ENCODE assay signal across 14 cellular contexts in genomic region chr4:15303052-15303641, GRCh38.
DNase-seq lines count a peak whose midpoint lies in the region; ATAC-seq and TF ChIP-seq lines count a peak whose summit lies in the region.
"Had no signal": no experiment of that assay in that cellular context is flagged by ENCODE, and none has a peak within 500 bp of the region (broad histone marks: within the 10 kb centered on the region; RNA-seq: fewer than 3 reads in every experiment).

No MANE protein-coding gene starts in this region.

- H3K9me2 ChIP-seq in SK-N-SH: no peaks in the 10 kb centered on the region

- peaks cover 6 to 14% of the 10 kb centered on the region in 2 experiments for H3K4me1 ChIP-seq in SK-N-SH (ENCODE audit: control insufficient read depth in 1 of 2, insufficient read depth in 2 of 2, low read depth in 1 of 2, low read length in 1 of 2)
- H3K4me1 ChIP-seq in ovary (ENCODE audit: insufficient read depth): no peaks in the 10 kb centered on the region

- no peak for TF ChIP-seq CTCF in SK-N-SH (IDR thresholded peaks at IDR 0.05)
- no peak for TF ChIP-seq CTCF in fibroblast of mammary gland (conservative IDR thresholded peaks at IDR 0.05; ENCODE audit: control insufficient read depth, insufficient read depth, low read depth, low read length)
- no peak for TF ChIP-seq CTCF in ovary (IDR thresholded peaks at IDR 0.05)

- peak; percentile 57 to 91 for TF ChIP-seq EP300 in SK-N-SH (IDR thresholded peaks at IDR 0.05; ENCODE audit: borderline replicate concordance in 1 of 2, low read depth in 1 of 2, low read length in 1 of 2)
- no peak for TF ChIP-seq EP300 in ovary (IDR thresholded peaks at IDR 0.05)

- peak overlapping the region; percentile 70; the same call in 1 of the 2 replicates for H2AFZ ChIP-seq in SK-N-SH (ENCODE audit: low read depth)
- H2AFZ ChIP-seq: parathyroid adenoma had no signal

- POLR2A ChIA-PET in SK-N-SH (lab: Yijun Ruan, JAX): no interaction called here

- H3K27me3 ChIP-seq in SK-N-SH (ENCODE audit: insufficient read depth) (no peaks in the 10 kb centered on the region), ovary (no peaks in the 10 kb centered on the region)
- H3K27me3 ChIP-seq: testis had no signal

- H3K9me3 ChIP-seq in SK-N-SH (no peaks in the 10 kb centered on the region), ovary (no peaks in the 10 kb centered on the region)
- H3K9me3 ChIP-seq: testis had no signal

- H3K27ac ChIP-seq in SK-N-SH (ENCODE audit: low read depth in 2 of 2, low read length in 1 of 2): peak overlapping the region; percentile 74 to 75
- peak overlapping the region in 1 of 2 donors; percentile 45 for H3K27ac ChIP-seq in ovary
- H3K27ac ChIP-seq: parathyroid adenoma, testis had no signal

- ATAC-seq in HG02852 (IDR thresholded peaks at IDR 0.05; ENCODE audit: unreplicated experiment): no peak
- ATAC-seq: activated CD8-positive, alpha-beta T cell treated with anti-CD3 and anti-CD28 coated beads for 36 hours; GM12878; left colon had no signal

- H3K36me3 ChIP-seq in SK-N-SH (replicated peaks in 1 of 2; ENCODE audit: control insufficient read depth in 1 of 2, insufficient read depth in 2 of 2, low read length in 1 of 2) (no peaks in the 10 kb centered on the region), ovary (no peaks in the 10 kb centered on the region)

- H3K9ac ChIP-seq in SK-N-SH: peak overlapping the region; percentile 46; the same call in 1 of the 2 replicates
- H3K9ac ChIP-seq: parathyroid adenoma had no signal

- H3F3A ChIP-seq in SK-N-SH (replicated peaks; ENCODE audit: insufficient read depth): peaks cover 9% of the 10 kb centered on the region

- DNase-seq in EL (peak; percentile 88), SK-N-SH (no peak), fibroblast of mammary gland (ENCODE audit: low read depth) (peak; percentile 89), ovary (peak in 4 of 5 donors; percentile 20 to 45 (median 26)), NCI-H524 treated with DMSO at 0.1 percent for 48 hours (lab: John Stamatoyannopoulos, UW) (no peak), 8988T (no peak)
- no peak for DNase-seq in activated naive CD4-positive, alpha-beta T cell treated with anti-CD3 and anti-CD28 coated beads, Interleukin-2, amount 50 U/mL, for 16 hours
- DNase-seq: activated CD8-positive, alpha-beta T cell treated with anti-CD3 and anti-CD28 coated beads for 36 hours; left colon; NCI-H524; testis had no signal

- no peak for TF ChIP-seq POLR2A in ovary (IDR thresholded peaks at IDR 0.05)

- H3K4me3 ChIP-seq in SK-N-SH (ENCODE audit: low read depth in 2 of 2, low read length in 1 of 2) (peak overlapping the region in 1 of 2 experiments; percentile 13; a peak in 1 of 4 replicates), fibroblast of mammary gland (ENCODE audit: control insufficient read depth, low read depth, low read length) (no peak overlapping the region), ovary (no peak overlapping the region)
- H3K4me3 ChIP-seq: GM12878, testis had no signal

- no peaks in the 10 kb centered on the region for H3K79me2 ChIP-seq in SK-N-SH (ENCODE audit: insufficient read depth)
- H3K79me2 ChIP-seq: parathyroid adenoma had no signal

- WGBS in SK-N-SH (ENCODE audit: low lambda C conversion rate): 24% methylated on average over 2 of the region's 2 CpGs
- WGBS in ovary, 3 donors: 5 to 13% (median 11%) methylated on average over 2 of the region's 2 CpGs

- intact Hi-C loops in ovary (cut with DNase I): no loop called here

- TF ChIP-seq RAD21 in SK-N-SH (IDR thresholded peaks at IDR 0.05; ENCODE audit: low read length): no peak

- CTCF ChIA-PET in SK-N-SH (lab: Yijun Ruan, JAX): interaction anchor here (1.3 to 1.5 kb wide), 2 partner anchors 93 to 154 kb away, joined by 4 to 5 read pairs; no protein-coding TSS in a partner anchor

- H4K20me1 ChIP-seq in SK-N-SH (ENCODE audit: insufficient read depth): no peaks in the 10 kb centered on the region

- peak overlapping the region; percentile 58 for H3K4me2 ChIP-seq in SK-N-SH

TF ChIP-seq in SK-N-SH, 30 proteins besides CTCF, POLR2A, EP300 and RAD21:
- TF ChIP-seq, protein P1, sequence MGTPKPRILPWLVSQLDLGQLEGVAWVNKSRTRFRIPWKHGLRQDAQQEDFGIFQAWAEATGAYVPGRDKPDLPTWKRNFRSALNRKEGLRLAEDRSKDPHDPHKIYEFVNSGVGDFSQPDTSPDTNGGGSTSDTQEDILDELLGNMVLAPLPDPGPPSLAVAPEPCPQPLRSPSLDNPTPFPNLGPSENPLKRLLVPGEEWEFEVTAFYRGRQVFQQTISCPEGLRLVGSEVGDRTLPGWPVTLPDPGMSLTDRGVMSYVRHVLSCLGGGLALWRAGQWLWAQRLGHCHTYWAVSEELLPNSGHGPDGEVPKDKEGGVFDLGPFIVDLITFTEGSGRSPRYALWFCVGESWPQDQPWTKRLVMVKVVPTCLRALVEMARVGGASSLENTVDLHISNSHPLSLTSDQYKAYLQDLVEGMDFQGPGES (IDR thresholded peaks at IDR 0.05; ENCODE audit: low read depth, low read length): no peak
- TF ChIP-seq TCF12 (IDR thresholded peaks at IDR 0.05) (peak; percentile 98), NFIC (IDR thresholded peaks at IDR 0.05; ENCODE audit: borderline replicate concordance) (peak; percentile 74), FOSL2 (IDR thresholded peaks at IDR 0.05; ENCODE audit: borderline replicate concordance, low read depth) (peak; percentile 74; the same call in 1 of the 2 replicates), MXI1 (IDR thresholded peaks at IDR 0.05; ENCODE audit: low read depth, low read length) (no peak), JUND (IDR thresholded peaks at IDR 0.05) (peak; percentile 90), TEAD4 (IDR thresholded peaks at IDR 0.05; ENCODE audit: borderline replicate concordance, insufficient read depth) (peak; percentile 80), USF1 (IDR thresholded peaks at IDR 0.05; ENCODE audit: borderline replicate concordance, low read depth) (peak; percentile 44; the same call in 1 of the 2 replicates), PBX3 (IDR thresholded peaks at IDR 0.05) (peak; percentile 92), POLR2AphosphoS5 (IDR thresholded peaks at IDR 0.05; ENCODE audit: low read depth, low read length) (peak; percentile 73; the same call in 1 of the 2 replicates), YY1 (IDR thresholded peaks at IDR 0.05; ENCODE audit: low read depth) (peak; percentile 10; the same call in 1 of the 2 replicates), ELF1 (IDR thresholded peaks at IDR 0.05) (no peak), GABPA (IDR thresholded peaks at IDR 0.05; ENCODE audit: low read depth) (no peak), RXRA (IDR thresholded peaks at IDR 0.05; ENCODE audit: borderline replicate concordance, low read depth) (peak; percentile 67; the same call in 1 of the 2 replicates), RCOR1 (IDR thresholded peaks at IDR 0.05; ENCODE audit: low read length) (no peak), SMC3 (IDR thresholded peaks at IDR 0.05; ENCODE audit: low read depth, low read length) (peak; percentile 23; the same call in 1 of the 2 replicates)
- TF ChIP-seq, protein P2, sequence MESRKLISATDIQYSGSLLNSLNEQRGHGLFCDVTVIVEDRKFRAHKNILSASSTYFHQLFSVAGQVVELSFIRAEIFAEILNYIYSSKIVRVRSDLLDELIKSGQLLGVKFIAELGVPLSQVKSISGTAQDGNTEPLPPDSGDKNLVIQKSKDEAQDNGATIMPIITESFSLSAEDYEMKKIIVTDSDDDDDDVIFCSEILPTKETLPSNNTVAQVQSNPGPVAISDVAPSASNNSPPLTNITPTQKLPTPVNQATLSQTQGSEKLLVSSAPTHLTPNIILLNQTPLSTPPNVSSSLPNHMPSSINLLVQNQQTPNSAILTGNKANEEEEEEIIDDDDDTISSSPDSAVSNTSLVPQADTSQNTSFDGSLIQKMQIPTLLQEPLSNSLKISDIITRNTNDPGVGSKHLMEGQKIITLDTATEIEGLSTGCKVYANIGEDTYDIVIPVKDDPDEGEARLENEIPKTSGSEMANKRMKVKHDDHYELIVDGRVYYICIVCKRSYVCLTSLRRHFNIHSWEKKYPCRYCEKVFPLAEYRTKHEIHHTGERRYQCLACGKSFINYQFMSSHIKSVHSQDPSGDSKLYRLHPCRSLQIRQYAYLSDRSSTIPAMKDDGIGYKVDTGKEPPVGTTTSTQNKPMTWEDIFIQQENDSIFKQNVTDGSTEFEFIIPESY (IDR thresholded peaks at IDR 0.05; ENCODE audit: borderline replicate concordance, low read depth): peak; percentile 47; the same call in 1 of the 2 replicates
- TF ChIP-seq, protein P3, sequence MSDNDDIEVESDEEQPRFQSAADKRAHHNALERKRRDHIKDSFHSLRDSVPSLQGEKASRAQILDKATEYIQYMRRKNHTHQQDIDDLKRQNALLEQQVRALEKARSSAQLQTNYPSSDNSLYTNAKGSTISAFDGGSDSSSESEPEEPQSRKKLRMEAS (IDR thresholded peaks at IDR 0.05; ENCODE audit: low read depth): no peak

Comparison
In these comparisons a context has a peak if more than half of its experiments do, and no peak if none do; other contexts are left out.
1. DNase-seq: peak in EL (single experiment), fibroblast of mammary gland (single experiment) and ovary (4 of 5); none in SK-N-SH (single experiment), NCI-H524 treated with DMSO at 0.1 percent for 48 hours (single experiment), 8988T (single experiment) and activated naive CD4-positive, alpha-beta T cell treated with anti-CD3 and anti-CD28 coated beads, Interleukin-2, amount 50 U/mL, for 16 hours (single experiment).